Comparison of ENCODE assay signal across 15 cellular contexts in the genomic region with DNA sequence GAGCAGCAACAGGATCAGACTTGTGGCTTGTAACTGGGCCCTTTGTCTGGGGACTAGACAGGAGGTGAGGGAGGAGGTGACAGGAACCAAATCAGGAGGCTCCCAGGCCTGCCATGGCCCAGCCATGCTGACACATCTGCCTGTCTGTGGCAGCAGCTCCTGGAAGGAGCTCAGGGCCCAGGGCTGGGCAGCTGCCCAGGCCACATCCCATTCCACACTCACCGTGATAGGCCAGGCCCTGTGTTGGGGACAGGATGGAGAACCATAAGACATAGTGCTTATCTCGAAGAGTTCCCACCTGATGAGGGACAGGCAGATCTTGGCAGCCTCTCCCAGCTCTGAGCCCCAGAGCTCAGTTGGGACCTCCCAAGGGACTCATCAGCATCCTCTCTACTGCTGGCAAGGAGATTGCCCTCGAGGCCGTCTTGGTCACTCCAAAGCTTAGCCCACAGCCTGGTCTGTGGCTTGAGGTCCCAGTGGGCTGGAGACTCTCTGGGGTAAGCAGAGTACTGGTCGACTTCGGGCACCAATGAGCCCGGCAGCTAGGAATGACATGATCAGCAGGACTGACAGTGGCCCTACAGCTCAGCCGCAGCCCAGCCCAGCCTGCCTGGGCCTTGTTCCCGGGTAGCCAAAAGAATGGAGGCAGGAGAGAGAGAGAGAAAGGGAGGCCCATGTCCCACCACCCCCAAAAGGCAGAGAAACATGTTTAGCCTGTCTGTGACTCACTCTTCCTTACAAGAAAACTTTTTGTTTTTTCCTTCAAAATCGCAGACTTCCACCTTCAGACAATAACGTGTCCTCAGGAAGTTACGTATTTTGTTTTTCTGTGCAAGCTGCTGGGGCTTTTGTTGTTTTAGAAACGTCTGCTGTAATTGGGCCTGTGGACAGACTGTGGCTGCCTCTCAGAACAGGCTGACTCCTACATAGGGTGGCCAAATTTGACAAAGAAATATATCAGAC.
A peak's percentile ranks its signal among the peaks of the same experiment; 100 is the strongest.
DNase-seq lines count a peak whose midpoint lies in the region; ATAC-seq, FAIRE-seq and TF ChIP-seq lines count a peak whose summit lies in the region.
"Had no signal": no experiment of that assay in that cellular context is flagged by ENCODE, and none has a peak within 500 bp of the region (broad histone marks: within the 10 kb centered on the region; RNA-seq: fewer than 3 reads in every experiment).

No MANE protein-coding gene starts in this region.

- H3K9me3 Mint-ChIP-seq in activated T-helper 17 cell treated with anti-CD3 and anti-CD28 coated beads, Interleukin-2, amount 50 U/mL, for 72 hours, result no peaks in the 10 kb centered on the region
- H3K9me3 Mint-ChIP-seq: activated T-helper 1 cell treated with anti-CD3 and anti-CD28 coated beads, Interleukin-12 subunit alpha, Interleukin-12 subunit beta, Interleukin-2, Interleukin-4 antibody, amounts not matched to agents 30 ng/mL and 10 ng/mL and 1 ng/mL, durations not matched to agents 14 hours and 24 hours and 36 hours; T-helper 2 cell treated with Interferon-gamma antibody and Interleukin-4, amounts not matched to agents 5 μg/mL and 100 μg/mL, for 36 hours had no signal

- FAIRE-seq in D721Med (lab: Jason Lieb, UNC), result no peak
- FAIRE-seq: endometrium had no signal

- H3K27ac ChIP-seq in BLaER1 (peak overlapping the region; percentile 50), gastroesophageal sphincter (peak overlapping the region in 3 of 4 donors; percentile 71 to 76 (median 75)), parathyroid adenoma (peak overlapping the region; percentile 69)

- H3K27ac Mint-ChIP-seq in activated T-helper 17 cell treated with anti-CD3 and anti-CD28 coated beads, Interleukin-2, amount 50 U/mL, for 72 hours, result peak overlapping the region; percentile 75
- H3K27ac Mint-ChIP-seq: B cell; T-helper 2 cell treated with Interferon-gamma antibody and Interleukin-4, amounts not matched to agents 5 μg/mL and 100 μg/mL, for 36 hours had no signal

- H3K36me3 ChIP-seq in BLaER1 (no peaks in the 10 kb centered on the region), gastroesophageal sphincter (no peaks in the 10 kb centered on the region), parathyroid adenoma (ENCODE audit: control insufficient read depth, insufficient read depth, low read length) (no peaks in the 10 kb centered on the region)

- H2AFZ ChIP-seq in parathyroid adenoma, result no peak overlapping the region

- H3K4me1 ChIP-seq in BLaER1, result peaks cover 99% of the 10 kb centered on the region
- peaks cover 0 to 74% (median 18%) of the 10 kb centered on the region in 3 donors for H3K4me1 ChIP-seq in gastroesophageal sphincter
- no peaks in the 10 kb centered on the region for H3K4me1 ChIP-seq in parathyroid adenoma

- H3K36me3 Mint-ChIP-seq in activated T-helper 17 cell treated with anti-CD3 and anti-CD28 coated beads, Interleukin-2, amount 50 U/mL, for 72 hours (ENCODE audit: low read depth), result no peaks in the 10 kb centered on the region

- no peak for TF ChIP-seq POLR2A in gastroesophageal sphincter (IDR thresholded peaks at IDR 0.05)

- TF ChIP-seq CTCF in gastroesophageal sphincter (IDR thresholded peaks at IDR 0.05), result no peak
- no peak for TF ChIP-seq CTCF in parathyroid adenoma (IDR thresholded peaks at IDR 0.05)
- TF ChIP-seq CTCF in D721Med (IDR thresholded peaks at IDR 0.05; ENCODE audit: insufficient read depth, missing control alignments), result no peak

- WGBS in gastroesophageal sphincter (ENCODE audit: low coverage in 1 of 2), 2 donors, result 54 to 69% methylated on average over 4 to 6 of the region's 13 CpGs

- H3K79me2 ChIP-seq in parathyroid adenoma, result no peaks in the 10 kb centered on the region

- no peak for TF ChIP-seq EP300 in gastroesophageal sphincter (IDR thresholded peaks at IDR 0.05)

- H4K20me1 ChIP-seq in BLaER1, result no peaks in the 10 kb centered on the region

- H3K9me3 ChIP-seq in BLaER1 (no peaks in the 10 kb centered on the region), gastroesophageal sphincter (no peaks in the 10 kb centered on the region), parathyroid adenoma (ENCODE audit: control insufficient read depth, low read length) (no peaks in the 10 kb centered on the region)

- H3K9ac ChIP-seq in BLaER1, result no peak overlapping the region; the same call in 1 of the 2 replicates
- no peak overlapping the region for H3K9ac ChIP-seq in parathyroid adenoma

- peak; percentile 35 for ATAC-seq in activated T-helper 17 cell treated with anti-CD3 and anti-CD28 coated beads, Interleukin-2, amount 50 U/mL, for 72 hours (replicated peaks)
- ATAC-seq in gastroesophageal sphincter, result peak; percentile 25

- H3K4me2 ChIP-seq in BLaER1, result peak overlapping the region; percentile 89
- no peak overlapping the region for H3K4me2 ChIP-seq in parathyroid adenoma (ENCODE audit: low read length)

- H3K4me1 Mint-ChIP-seq in activated T-helper 17 cell treated with anti-CD3 and anti-CD28 coated beads, Interleukin-2, amount 50 U/mL, for 72 hours, result peaks cover 4% of the 10 kb centered on the region
- H3K4me1 Mint-ChIP-seq: B cell had no signal

- no peak overlapping the region for H3K4me3 ChIP-seq in BLaER1
- H3K4me3 ChIP-seq in gastroesophageal sphincter, result no peak overlapping the region
- H3K4me3 ChIP-seq in parathyroid adenoma (ENCODE audit: low read depth, low read length), result no peak overlapping the region

- H3K27me3 ChIP-seq in BLaER1 (no peaks in the 10 kb centered on the region), gastroesophageal sphincter (no peaks in the 10 kb centered on the region), parathyroid adenoma (ENCODE audit: control insufficient read depth, insufficient read depth, low read length) (no peaks in the 10 kb centered on the region)

- no peak overlapping the region for H3K4me3 Mint-ChIP-seq in activated T-helper 17 cell treated with anti-CD3 and anti-CD28 coated beads, Interleukin-2, amount 50 U/mL, for 72 hours
- H3K4me3 Mint-ChIP-seq: activated T-helper 1 cell treated with anti-CD3 and anti-CD28 coated beads, Interleukin-12 subunit alpha, Interleukin-12 subunit beta, Interleukin-2, Interleukin-4 antibody, amounts not matched to agents 30 ng/mL and 10 ng/mL and 1 ng/mL, durations not matched to agents 14 hours and 24 hours and 36 hours; B cell; T-helper 2 cell treated with Interferon-gamma antibody and Interleukin-4, amounts not matched to agents 5 μg/mL and 100 μg/mL, for 36 hours had no signal

- DNase-seq in pons (ENCODE audit: low spot score) (no peak), NCI-H748 (lab: John Stamatoyannopoulos, UW; ENCODE audit: unreplicated experiment) (no peak), D721Med (ENCODE audit: insufficient read length, low spot score) (no peak), iPS-NIHi11 (ENCODE audit: low spot score) (no peak)
- DNase-seq: Kasumi-1; NCI-H524 treated with DMSO at 0.1 percent for 48 hours; stimulated activated CD4-positive, alpha-beta T cell treated with anti-CD3 and anti-CD28 coated beads, Interleukin-4, amount 100 ng/mL, for 24 hours had no signal

- no peaks in the 10 kb centered on the region for H3K27me3 Mint-ChIP-seq in activated T-helper 17 cell treated with anti-CD3 and anti-CD28 coated beads, Interleukin-2, amount 50 U/mL, for 72 hours
